ENCODE assay signal across 15 cellular contexts in the genomic region with DNA sequence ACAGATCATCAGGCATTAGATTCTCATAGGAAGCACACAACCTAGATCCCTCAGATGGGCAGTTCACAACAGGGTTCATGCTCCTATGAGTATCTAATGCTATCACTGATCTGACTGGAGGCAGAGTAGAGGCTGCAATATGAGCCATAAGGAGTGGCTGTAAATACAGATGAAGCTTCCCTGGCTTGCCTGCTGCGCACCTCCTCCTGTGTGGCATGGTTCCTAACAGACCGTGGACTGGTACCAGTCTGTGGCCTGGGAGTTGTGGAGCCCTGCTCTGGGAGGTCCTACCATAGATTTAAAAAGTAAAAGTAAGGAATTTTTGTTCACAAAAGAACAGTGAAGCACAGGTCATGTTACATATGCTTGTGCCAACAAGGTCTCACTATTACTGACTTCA. TPM values are rescaled to one million over a fixed set of nuclear protein-coding genes. Genes with fewer than 3 reads are reported as not detected.
"Had no signal": no experiment of that assay in that cellular context is flagged by ENCODE, and none has a peak within 500 bp of the region (broad histone marks: within the 10 kb centered on the region; RNA-seq: fewer than 3 reads in every experiment).

No MANE protein-coding gene starts in this region.

RNA-seq across cellular contexts. Expression of gene POTEJ, which starts 27.7 kb away (rescaled TPM):
- total RNA-seq: activated B cell treated with CpG ODN at 0.5 μM for 24 hours; activated CD4-positive, alpha-beta memory T cell treated with anti-CD3 and anti-CD28 coated beads for 36 hours; activated CD4-positive, alpha-beta memory T cell treated with anti-CD3 and anti-CD28 coated beads, Interleukin-2, amount 10 ng/mL, durations not matched to agents 7 days and 5 days; activated CD4-positive, alpha-beta T cell treated with anti-CD3 and anti-CD28 coated beads for 36 hours; activated CD4-positive, alpha-beta T cell treated with anti-CD3 and anti-CD28 coated beads, Interleukin-2, amount 10 ng/mL, durations not matched to agents 24 days and 14 days; activated CD4-positive, alpha-beta T cell treated with anti-CD3 and anti-CD28 coated beads, Interleukin-2, amount 10 ng/mL, durations not matched to agents 7 days and 5 days; activated CD8-positive, alpha-beta memory T cell treated with anti-CD3 and anti-CD28 coated beads for 36 hours; activated CD8-positive, alpha-beta memory T cell treated with anti-CD3 and anti-CD28 coated beads, Interleukin-2, amount 10 ng/mL, durations not matched to agents 7 days and 5 days; activated CD8-positive, alpha-beta T cell treated with anti-CD3 and anti-CD28 coated beads for 36 hours; activated CD8-positive, alpha-beta T cell treated with anti-CD3 and anti-CD28 coated beads, Interleukin-2, amount 10 ng/mL, durations not matched to agents 7 days and 5 days; T-cell; T-helper 1 cell treated with Interleukin-12 subunit alpha and Interleukin-12 subunit beta and Interleukin-4 antibody, amounts not matched to agents 30 ng/mL and 1 ng/mL, for 36 hours; T-helper 17 cell; T-helper 2 cell treated with Interferon-gamma antibody and Interleukin-4, amounts not matched to agents 100 ng/mL and 5 ng/mL, for 36 hours; WTC11 had no signal

RNA-seq across cellular contexts. Expression of gene CFC1, which starts 39.6 kb away (rescaled TPM):
- total RNA-seq: activated B cell treated with CpG ODN at 0.5 μM for 24 hours; activated CD4-positive, alpha-beta memory T cell treated with anti-CD3 and anti-CD28 coated beads for 36 hours; activated CD4-positive, alpha-beta memory T cell treated with anti-CD3 and anti-CD28 coated beads, Interleukin-2, amount 10 ng/mL, durations not matched to agents 7 days and 5 days; activated CD4-positive, alpha-beta T cell treated with anti-CD3 and anti-CD28 coated beads for 36 hours; activated CD4-positive, alpha-beta T cell treated with anti-CD3 and anti-CD28 coated beads, Interleukin-2, amount 10 ng/mL, durations not matched to agents 24 days and 14 days; activated CD4-positive, alpha-beta T cell treated with anti-CD3 and anti-CD28 coated beads, Interleukin-2, amount 10 ng/mL, durations not matched to agents 7 days and 5 days; activated CD8-positive, alpha-beta memory T cell treated with anti-CD3 and anti-CD28 coated beads for 36 hours; activated CD8-positive, alpha-beta memory T cell treated with anti-CD3 and anti-CD28 coated beads, Interleukin-2, amount 10 ng/mL, durations not matched to agents 7 days and 5 days; activated CD8-positive, alpha-beta T cell treated with anti-CD3 and anti-CD28 coated beads for 36 hours; activated CD8-positive, alpha-beta T cell treated with anti-CD3 and anti-CD28 coated beads, Interleukin-2, amount 10 ng/mL, durations not matched to agents 7 days and 5 days; T-cell; T-helper 1 cell treated with Interleukin-12 subunit alpha and Interleukin-12 subunit beta and Interleukin-4 antibody, amounts not matched to agents 30 ng/mL and 1 ng/mL, for 36 hours; T-helper 17 cell; T-helper 2 cell treated with Interferon-gamma antibody and Interleukin-4, amounts not matched to agents 100 ng/mL and 5 ng/mL, for 36 hours; WTC11 had no signal
